1 cellular context compared by ENCODE assay signal in genomic region chr3:187978433-187979011, GRCh38.
TF ChIP-seq lines count a peak whose summit lies in the region.

No MANE protein-coding gene starts in this region.

TF ChIP-seq in IMR-90, 13 proteins besides CTCF, POLR2A, EP300 and RAD21 (continued from another document):
- no peak for TF ChIP-seq ELK1 (IDR thresholded peaks at IDR 0.05; ENCODE audit: borderline replicate concordance, low read depth, low read length)
- TF ChIP-seq BHLHE40 (IDR thresholded peaks at IDR 0.05; ENCODE audit: low read depth, low read length) = no peak
- TF ChIP-seq FOS (IDR thresholded peaks at IDR 0.05; ENCODE audit: low read depth, low read length) = no peak
- no peak for TF ChIP-seq CEBPB (IDR thresholded peaks at IDR 0.05; ENCODE audit: low read depth, low read length)
